Comparison of ENCODE assay signal across 1 cellular context in genomic region chr20:23046431-23046830, GRCh38.
TF ChIP-seq lines count a peak whose summit lies in the region.

No MANE protein-coding gene starts in this region.

TF ChIP-seq in endothelial cell of umbilical vein, 7 proteins besides CTCF, POLR2A, EP300 and RAD21:
- TF ChIP-seq MAX (IDR thresholded peaks at IDR 0.05; ENCODE audit: insufficient read depth, insufficient read length) (no peak), POLR2AphosphoS5 (IDR thresholded peaks at IDR 0.05; ENCODE audit: insufficient read depth, low read depth, low read length) (no peak), FOS (IDR thresholded peaks at IDR 0.05; ENCODE audit: borderline replicate concordance, insufficient read depth, low read length) (no peak)
